8 cellular contexts compared by ENCODE assay signal in genomic region chr10:93481931-93482834, GRCh38. TPM values are rescaled to one million over a fixed set of nuclear protein-coding genes. Genes with fewer than 3 reads are reported as not detected.
DNase-seq lines count a peak whose midpoint lies in the region; FAIRE-seq and TF ChIP-seq lines count a peak whose summit lies in the region.

MYOF (minus strand) TSS chr10:93482334; CDS start chr10:93482194, 140 bp downstream.

- no peaks in the 10 kb centered on the region for H4K20me1 ChIP-seq in MM.1S (ENCODE audit: insufficient read depth, low read length)

- no peaks in the 10 kb centered on the region for H3K9me2 ChIP-seq in MM.1S (replicated peaks; ENCODE audit: insufficient read depth, low read length)

- H3K9me3 ChIP-seq in MM.1S (replicated peaks; ENCODE audit: insufficient read depth, low read length), result no peaks in the 10 kb centered on the region

- H3K27me3 ChIP-seq in MM.1S (replicated peaks; ENCODE audit: insufficient read depth, low read length) (peaks cover 10% of the 10 kb centered on the region; the same call in 1 of the 2 replicates), brain microvascular endothelial cell (replicated peaks) (no peaks in the 10 kb centered on the region)

- peaks cover 9% of the 10 kb centered on the region; the same call in 1 of the 2 replicates for H3F3A ChIP-seq in MM.1S (ENCODE audit: insufficient read depth, low read length)

- H3K9ac ChIP-seq in MM.1S (ENCODE audit: low read length), result no peak within 1 kb of the TSS; the same call in 1 of the 2 replicates

- TF ChIP-seq CTCF in MM.1S (IDR thresholded peaks at IDR 0.05; ENCODE audit: low read length) (peak; percentile 51), brain microvascular endothelial cell (IDR thresholded peaks at IDR 0.05; ENCODE audit: low read depth, low read length, missing control alignments) (peak; percentile 66)

- peak; percentile 81 for DNase-seq in H4 (ENCODE audit: low spot score)
- DNase-seq in MM.1S, result peak; percentile 70
- DNase-seq in SW480 (ENCODE audit: low spot score), result peak; percentile 84
- DNase-seq in brain microvascular endothelial cell, result peak; percentile 87
- peak; percentile 26 to 51 for DNase-seq in hippocampal formation (lab: John Stamatoyannopoulos, UW)
- DNase-seq in renal cortical epithelial cell (ENCODE audit: low read depth), result peak; percentile 92
- DNase-seq in NCI-H187 treated with DMSO at 0.1 percent for 48 hours (lab: John Stamatoyannopoulos, UW), result no peak

- peak; percentile 96 for FAIRE-seq in G401.6 (lab: Jason Lieb, UNC)

- peak within 1 kb of the TSS; percentile 84 for H3K4me2 ChIP-seq in MM.1S (ENCODE audit: low read depth, low read length)

- no peaks in the 10 kb centered on the region for H3K36me3 ChIP-seq in MM.1S (replicated peaks; ENCODE audit: insufficient read depth, low read length)
- H3K36me3 ChIP-seq in brain microvascular endothelial cell (replicated peaks), result peaks cover 8% of the 10 kb centered on the region

- H3K27ac ChIP-seq in MM.1S (ENCODE audit: low read length) (no peak within 1 kb of the TSS), brain microvascular endothelial cell (peak within 1 kb of the TSS; percentile 97)

- 0 out of 2 replicates have a peak, but pooled peaks cover 4% of the 10 kb centered on the region for H3K4me1 ChIP-seq in MM.1S (ENCODE audit: low read length)

- peak within 1 kb of the TSS; percentile 72; the same call in 1 of the 2 replicates for H2AFZ ChIP-seq in MM.1S (ENCODE audit: low read length)

- H3K4me3 ChIP-seq in MM.1S (ENCODE audit: low read length) (peak within 1 kb of the TSS; percentile 67), brain microvascular endothelial cell (ENCODE audit: low read depth, low read length) (peak within 1 kb of the TSS; percentile 72)

- in situ Hi-C loops in brain microvascular endothelial cell (cut with HindIII; ENCODE audit: low pct_ligation_motif_present, low sequenced_read_pairs), result loop anchor here (25.0 kb wide), 1 partner anchor 120 kb away; no protein-coding TSS in a partner anchor

- H3K79me2 ChIP-seq in MM.1S (ENCODE audit: low read length), result no peaks in the 10 kb centered on the region

RNA-seq across cellular contexts. Expression of gene MYOF, which starts in this region (rescaled TPM):
- total RNA-seq in H4 (2014; rRNA removed; shearing (Covaris generic)), result 30.2 and 31.1 TPM in 2 replicates
- 268 and 607 TPM in 2 replicates for total RNA-seq in renal cortical epithelial cell
